In genomic region chr1:66957938-66958337, GRCh38 we compare ENCODE assay signal across 2 cellular contexts.
A peak's percentile ranks its signal among the peaks of the same experiment; 100 is the strongest.
TF ChIP-seq lines count a peak whose summit lies in the region.

No MANE protein-coding gene starts in this region.

TF ChIP-seq in HEK293, 187 proteins besides CTCF, POLR2A, EP300 and RAD21:
- TF ChIP-seq ZNF596 (tag by site-specific recombination; IDR thresholded peaks at IDR 0.05) (no peak), ZNF513 (tag by site-specific recombination; IDR thresholded peaks at IDR 0.05) (peak; percentile 93)

TF ChIP-seq in GM12878, 131 proteins besides CTCF, POLR2A, EP300 and RAD21:
- TF ChIP-seq ZNF687 (IDR thresholded peaks at IDR 0.05) = no peak
- no peak for TF ChIP-seq TARDBP (IDR thresholded peaks at IDR 0.05; ENCODE audit: borderline replicate concordance)
- no peak for TF ChIP-seq KLF5 (IDR thresholded peaks at IDR 0.05; ENCODE audit: partially characterized antibody)
- TF ChIP-seq LARP7 (IDR thresholded peaks at IDR 0.05) = no peak
- TF ChIP-seq, protein P1, sequence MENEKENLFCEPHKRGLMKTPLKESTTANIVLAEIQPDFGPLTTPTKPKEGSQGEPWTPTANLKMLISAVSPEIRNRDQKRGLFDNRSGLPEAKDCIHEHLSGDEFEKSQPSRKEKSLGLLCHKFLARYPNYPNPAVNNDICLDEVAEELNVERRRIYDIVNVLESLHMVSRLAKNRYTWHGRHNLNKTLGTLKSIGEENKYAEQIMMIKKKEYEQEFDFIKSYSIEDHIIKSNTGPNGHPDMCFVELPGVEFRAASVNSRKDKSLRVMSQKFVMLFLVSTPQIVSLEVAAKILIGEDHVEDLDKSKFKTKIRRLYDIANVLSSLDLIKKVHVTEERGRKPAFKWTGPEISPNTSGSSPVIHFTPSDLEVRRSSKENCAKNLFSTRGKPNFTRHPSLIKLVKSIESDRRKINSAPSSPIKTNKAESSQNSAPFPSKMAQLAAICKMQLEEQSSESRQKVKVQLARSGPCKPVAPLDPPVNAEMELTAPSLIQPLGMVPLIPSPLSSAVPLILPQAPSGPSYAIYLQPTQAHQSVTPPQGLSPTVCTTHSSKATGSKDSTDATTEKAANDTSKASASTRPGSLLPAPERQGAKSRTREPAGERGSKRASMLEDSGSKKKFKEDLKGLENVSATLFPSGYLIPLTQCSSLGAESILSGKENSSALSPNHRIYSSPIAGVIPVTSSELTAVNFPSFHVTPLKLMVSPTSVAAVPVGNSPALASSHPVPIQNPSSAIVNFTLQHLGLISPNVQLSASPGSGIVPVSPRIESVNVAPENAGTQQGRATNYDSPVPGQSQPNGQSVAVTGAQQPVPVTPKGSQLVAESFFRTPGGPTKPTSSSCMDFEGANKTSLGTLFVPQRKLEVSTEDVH (IDR thresholded peaks at IDR 0.05; ENCODE audit: low read depth, partially characterized antibody) = no peak
- no peak for TF ChIP-seq PAX5 (IDR thresholded peaks at IDR 0.05; ENCODE audit: borderline replicate concordance, low read depth, low read length)
- TF ChIP-seq, protein P2, sequence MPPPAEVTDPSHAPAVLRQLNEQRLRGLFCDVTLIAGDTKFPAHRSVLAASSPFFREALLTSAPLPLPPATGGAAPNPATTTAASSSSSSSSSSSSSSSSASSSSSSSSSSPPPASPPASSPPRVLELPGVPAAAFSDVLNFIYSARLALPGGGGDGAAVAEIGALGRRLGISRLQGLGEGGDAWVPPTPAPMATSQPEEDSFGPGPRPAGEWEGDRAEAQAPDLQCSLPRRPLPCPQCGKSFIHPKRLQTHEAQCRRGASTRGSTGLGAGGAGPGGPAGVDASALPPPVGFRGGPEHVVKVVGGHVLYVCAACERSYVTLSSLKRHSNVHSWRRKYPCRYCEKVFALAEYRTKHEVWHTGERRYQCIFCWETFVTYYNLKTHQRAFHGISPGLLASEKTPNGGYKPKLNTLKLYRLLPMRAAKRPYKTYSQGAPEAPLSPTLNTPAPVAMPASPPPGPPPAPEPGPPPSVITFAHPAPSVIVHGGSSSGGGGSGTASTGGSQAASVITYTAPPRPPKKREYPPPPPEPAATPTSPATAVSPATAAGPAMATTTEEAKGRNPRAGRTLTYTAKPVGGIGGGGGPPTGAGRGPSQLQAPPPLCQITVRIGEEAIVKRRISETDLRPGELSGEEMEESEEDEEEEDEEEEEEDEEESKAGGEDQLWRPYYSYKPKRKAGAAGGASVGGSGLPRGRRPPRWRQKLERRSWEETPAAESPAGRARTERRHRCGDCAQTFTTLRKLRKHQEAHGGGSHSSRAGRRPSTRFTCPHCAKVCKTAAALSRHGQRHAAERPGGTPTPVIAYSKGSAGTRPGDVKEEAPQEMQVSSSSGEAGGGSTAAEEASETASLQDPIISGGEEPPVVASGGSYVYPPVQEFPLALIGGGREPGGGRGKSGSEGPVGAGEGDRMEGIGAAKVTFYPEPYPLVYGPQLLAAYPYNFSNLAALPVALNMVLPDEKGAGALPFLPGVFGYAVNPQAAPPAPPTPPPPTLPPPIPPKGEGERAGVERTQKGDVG (CRISPR knock-in tag; IDR thresholded peaks at IDR 0.05) = no peak
- no peak for TF ChIP-seq PML (IDR thresholded peaks at IDR 0.05; ENCODE audit: low read length)
- no peak for TF ChIP-seq BMI1 (IDR thresholded peaks at IDR 0.05; ENCODE audit: borderline replicate concordance)
- no peak for TF ChIP-seq MEF2A (IDR thresholded peaks at IDR 0.05; ENCODE audit: insufficient read depth, low read depth, low read length)
- TF ChIP-seq, protein P3, sequence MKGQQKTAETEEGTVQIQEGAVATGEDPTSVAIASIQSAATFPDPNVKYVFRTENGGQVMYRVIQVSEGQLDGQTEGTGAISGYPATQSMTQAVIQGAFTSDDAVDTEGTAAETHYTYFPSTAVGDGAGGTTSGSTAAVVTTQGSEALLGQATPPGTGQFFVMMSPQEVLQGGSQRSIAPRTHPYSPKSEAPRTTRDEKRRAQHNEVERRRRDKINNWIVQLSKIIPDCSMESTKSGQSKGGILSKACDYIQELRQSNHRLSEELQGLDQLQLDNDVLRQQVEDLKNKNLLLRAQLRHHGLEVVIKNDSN (IDR thresholded peaks at IDR 0.05; ENCODE audit: borderline replicate concordance, extremely low read length, insufficient read depth, low read depth, low read length) = no peak
- TF ChIP-seq ATF3 (IDR thresholded peaks at IDR 0.05; ENCODE audit: borderline replicate concordance, extremely low read depth, low read depth, low read length) = no peak
- no peak for TF ChIP-seq ZZZ3 (IDR thresholded peaks at IDR 0.05; ENCODE audit: control insufficient read depth, insufficient read length, low read depth)
- no peak for TF ChIP-seq EZH2 (IDR thresholded peaks at IDR 0.05; ENCODE audit: borderline replicate concordance, control insufficient read depth, low read depth, low read length)
- TF ChIP-seq SMAD5 (IDR thresholded peaks at IDR 0.05; ENCODE audit: low read depth) = no peak
- TF ChIP-seq ZSCAN29 (IDR thresholded peaks at IDR 0.05) = no peak
